12 cellular contexts compared by ENCODE assay signal in the genomic region with DNA sequence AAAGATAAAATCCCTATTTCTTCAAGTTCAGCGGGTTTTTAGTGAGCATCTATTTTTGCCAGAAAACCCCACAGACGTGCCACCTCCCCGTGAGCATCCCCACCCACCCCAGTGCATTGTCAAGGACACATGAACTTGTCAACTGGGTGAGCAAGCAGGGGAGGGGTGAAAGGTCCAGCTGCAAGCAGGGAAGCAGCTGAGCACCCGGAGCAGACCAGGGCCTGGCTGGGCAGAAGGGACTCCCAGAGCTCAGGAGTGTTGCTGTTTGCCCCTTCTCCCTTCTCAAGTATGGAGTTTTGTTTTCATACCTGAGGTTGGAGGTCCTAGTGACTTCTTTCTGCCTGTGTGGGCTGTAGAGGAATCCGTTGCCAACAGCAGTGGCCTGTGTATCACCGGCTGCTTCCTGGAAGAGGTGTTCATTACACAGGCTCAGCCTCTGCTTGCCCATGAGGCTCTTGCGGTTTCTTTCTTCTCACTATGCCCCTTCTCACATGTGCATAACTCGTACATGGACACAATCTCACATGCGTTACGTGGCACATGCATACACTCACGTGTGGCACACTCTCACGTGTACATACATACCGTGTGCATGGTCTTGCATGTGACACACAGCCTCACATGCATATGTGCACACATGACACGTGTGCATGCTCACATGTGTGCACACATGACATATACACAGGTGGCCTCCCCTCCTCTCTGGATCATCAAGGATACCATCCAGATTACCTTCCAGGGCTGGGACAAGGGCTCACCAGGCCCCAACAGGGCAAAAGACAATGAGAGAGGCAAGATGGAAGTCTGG.
"Had no signal": no experiment of that assay in that cellular context is flagged by ENCODE, and none has a peak within 500 bp of the region (broad histone marks: within the 10 kb centered on the region; RNA-seq: fewer than 3 reads in every experiment).

No MANE protein-coding gene starts in this region.

- H3K27ac ChIP-seq: ovary, SJCRH30, thyroid gland had no signal

- H3K4me1 ChIP-seq: SJCRH30, thyroid gland had no signal

- H3K27me3 ChIP-seq: ovary, SJCRH30, thyroid gland had no signal

- H3K9me3 ChIP-seq: ovary, SJCRH30, thyroid gland had no signal

- H3K27ac Mint-ChIP-seq: activated naive CD4-positive, alpha-beta T cell treated with anti-CD3 and anti-CD28 coated beads, Interleukin-2, amount 50 U/mL, for 24 hours; T-helper 2 cell treated with Interferon-gamma antibody and Interleukin-4, amounts not matched to agents 5 μg/mL and 100 μg/mL, for 36 hours had no signal

- ATAC-seq: esophagus mucosa, left colon had no signal

- H3K9me3 Mint-ChIP-seq: activated naive CD4-positive, alpha-beta T cell treated with anti-CD3 and anti-CD28 coated beads, Interleukin-2, amount 50 U/mL, for 24 hours; T-helper 2 cell treated with Interferon-gamma antibody and Interleukin-4, amounts not matched to agents 5 μg/mL and 100 μg/mL, for 36 hours had no signal

- H3K27me3 Mint-ChIP-seq: activated naive CD4-positive, alpha-beta T cell treated with anti-CD3 and anti-CD28 coated beads, Interleukin-2, amount 50 U/mL, for 24 hours had no signal

- H3K36me3 Mint-ChIP-seq: activated naive CD4-positive, alpha-beta T cell treated with anti-CD3 and anti-CD28 coated beads, Interleukin-2, amount 50 U/mL, for 24 hours had no signal

- DNase-seq: activated CD4-positive, alpha-beta T cell treated with anti-CD3 and anti-CD28 coated beads for 1 hour; activated CD4-positive, alpha-beta T cell treated with anti-CD3 and anti-CD28 coated beads, Interleukin-2, amount 50 U/mL, for 48 hours; amygdala; cerebellar nuclear complex; left colon; SJCRH30; stimulated activated CD4-positive, alpha-beta T cell treated with anti-CD3 and anti-CD28 coated beads, Interleukin-2, amount 100 ng/mL, for 48 hours; thyroid gland had no signal

- H3K4me3 Mint-ChIP-seq: activated naive CD4-positive, alpha-beta T cell treated with anti-CD3 and anti-CD28 coated beads, Interleukin-2, amount 50 U/mL, for 24 hours; T-helper 2 cell treated with Interferon-gamma antibody and Interleukin-4, amounts not matched to agents 5 μg/mL and 100 μg/mL, for 36 hours had no signal

- H3K36me3 ChIP-seq: ovary, thyroid gland had no signal

- H3K4me3 ChIP-seq: ovary, SJCRH30, thyroid gland had no signal
